Comparison of ENCODE assay signal across 8 cellular contexts in genomic region chr10:96832721-96833219, GRCh38. TPM values are rescaled to one million over a fixed set of nuclear protein-coding genes. Genes with fewer than 3 reads are reported as not detected.
DNase-seq lines count a peak whose midpoint lies in the region; ATAC-seq and TF ChIP-seq lines count a peak whose summit lies in the region.

No MANE protein-coding gene starts in this region.

- peak; percentile 76 to 90 (median 84) for DNase-seq in CD8-positive, alpha-beta T cell
- DNase-seq in OCI-LY7 (ENCODE audit: low spot score) (peak; percentile 88), esophagus squamous epithelium (lab: John Stamatoyannopoulos, UW) (peak; percentile 42), myocyte (ENCODE audit: low read depth) (peak; percentile 78)
- DNase-seq in activated T-cell treated with anti-CD3 and anti-CD28 coated beads, Interleukin-2, amount 50 U/mL, for 4 hours, result peak; percentile 83
- DNase-seq in stimulated activated CD8-positive, alpha-beta memory T cell treated with anti-CD3 and anti-CD28 coated beads, Interleukin-7, amount 100 ng/mL, for 24 hours (ENCODE audit: low read depth), result peak; percentile 72

- H3K4me2 ChIP-seq in OCI-LY7 (ENCODE audit: low read length), result peak overlapping the region; percentile 96

- H4K20me1 ChIP-seq in OCI-LY7 (ENCODE audit: insufficient read depth, low read length), result peaks cover 13% of the 10 kb centered on the region

- no peaks in the 10 kb centered on the region for H3K9me3 Mint-ChIP-seq in CD8-positive, alpha-beta T cell
- no peaks in the 10 kb centered on the region for H3K9me3 Mint-ChIP-seq in activated T-cell treated with anti-CD3 and anti-CD28 coated beads, Interleukin-2, amount 50 U/mL, for 4 hours

- H3K27me3 Mint-ChIP-seq in CD8-positive, alpha-beta T cell (ENCODE audit: low read depth), result no peaks in the 10 kb centered on the region
- H3K27me3 Mint-ChIP-seq in activated T-cell treated with anti-CD3 and anti-CD28 coated beads, Interleukin-2, amount 50 U/mL, for 4 hours (ENCODE audit: low read depth), result no peaks in the 10 kb centered on the region

- H3K27ac ChIP-seq in CD8-positive, alpha-beta T cell (ENCODE audit: low read depth, low read length), result peak overlapping the region; percentile 58
- H3K27ac ChIP-seq in OCI-LY7 (ENCODE audit: low read depth, low read length, poor library complexity, severe bottlenecking) (peak overlapping the region; percentile 86), esophagus squamous epithelium (peak overlapping the region; percentile 94 to 98 (median 96))

- CTCF ChIA-PET in CD8-positive, alpha-beta T cell (lab: Charles Lee), result no interaction called here
- CTCF ChIA-PET in OCI-LY7 (lab: Charles Lee; ENCODE audit: unreplicated experiment), result interaction anchor here (0.6 kb wide), 1 partner anchor 69 kb away, joined by 3 read pairs; no protein-coding TSS in a partner anchor

- peaks cover 14% of the 10 kb centered on the region for H3K36me3 Mint-ChIP-seq in CD8-positive, alpha-beta T cell
- peaks cover 5% of the 10 kb centered on the region for H3K36me3 Mint-ChIP-seq in activated T-cell treated with anti-CD3 and anti-CD28 coated beads, Interleukin-2, amount 50 U/mL, for 4 hours (ENCODE audit: insufficient read depth)

- BruUV-seq in OCI-LY7 (replicated peaks; lab: Mats Ljungman, UMichigan), result no TSS peak

- POLR2A ChIA-PET in CD8-positive, alpha-beta T cell (lab: Charles Lee), result interaction anchor here (1.2 kb wide), 1 partner anchor 246 kb away, joined by 4 read pairs; the partner anchor contains the start of gene TM9SF3
- POLR2A ChIA-PET in OCI-LY7 (lab: Charles Lee), result interaction anchor here (1.2 to 1.7 kb wide), 5 partner anchors 43 to 76 kb away, joined by 3 to 13 read pairs (median 5); no protein-coding TSS in a partner anchor

- peaks cover 57% of the 10 kb centered on the region for H3K79me2 ChIP-seq in OCI-LY7 (ENCODE audit: insufficient read depth, low read depth, low read length)

- H3K4me1 Mint-ChIP-seq in CD8-positive, alpha-beta T cell (ENCODE audit: low read depth), result peaks cover 52% of the 10 kb centered on the region
- peaks cover 55% of the 10 kb centered on the region for H3K4me1 Mint-ChIP-seq in activated T-cell treated with anti-CD3 and anti-CD28 coated beads, Interleukin-2, amount 50 U/mL, for 4 hours (ENCODE audit: low read depth)

- peak in 2 of 4 donors; percentile 32 to 60 for TF ChIP-seq POLR2A in esophagus squamous epithelium (IDR thresholded peaks at IDR 0.05)

- no peaks in the 10 kb centered on the region for H3K9me2 ChIP-seq in OCI-LY7 (ENCODE audit: insufficient read depth, low read length)

- TF ChIP-seq CTCF in CD8-positive, alpha-beta T cell (IDR thresholded peaks at IDR 0.05), result no peak
- TF ChIP-seq CTCF in OCI-LY7 (conservative IDR thresholded peaks at IDR 0.05; ENCODE audit: low read length), result 0 out of 2 replicates have a peak, but pooled peaks have one; percentile 21
- TF ChIP-seq CTCF in esophagus squamous epithelium (IDR thresholded peaks at IDR 0.05), result no peak

- no CpG with 5 or more reads among the region's 72 CpGs for WGBS in esophagus squamous epithelium, 2 donors

- H3K4me3 ChIP-seq in CD8-positive, alpha-beta T cell (ENCODE audit: low read depth, low read length), result peak overlapping the region; percentile 76
- H3K4me3 ChIP-seq in OCI-LY7 (ENCODE audit: low read depth, low read length, poor library complexity, severe bottlenecking), result peak overlapping the region; percentile 95
- H3K4me3 ChIP-seq in esophagus squamous epithelium, result peak overlapping the region; percentile 76 to 99 (median 88)

- H3K4me1 ChIP-seq in CD8-positive, alpha-beta T cell (ENCODE audit: insufficient read depth, low read length), result peaks cover 25% of the 10 kb centered on the region
- H3K4me1 ChIP-seq in OCI-LY7 (ENCODE audit: insufficient read depth, low read length, poor library complexity, severe bottlenecking) (peaks cover 54% of the 10 kb centered on the region), esophagus squamous epithelium (peaks cover 6 to 60% (median 22%) of the 10 kb centered on the region in 3 donors)

- no peaks in the 10 kb centered on the region for H3K27me3 ChIP-seq in CD8-positive, alpha-beta T cell (ENCODE audit: insufficient read depth, low read length)
- no peaks in the 10 kb centered on the region for H3K27me3 ChIP-seq in esophagus squamous epithelium

- no peaks in the 10 kb centered on the region for H3K36me3 ChIP-seq in CD8-positive, alpha-beta T cell (ENCODE audit: insufficient read depth, low read length)
- H3K36me3 ChIP-seq in OCI-LY7 (ENCODE audit: insufficient read depth, low read length), result peaks cover 37% of the 10 kb centered on the region
- H3K36me3 ChIP-seq in esophagus squamous epithelium, result peaks cover 0 to 7% (median 0%) of the 10 kb centered on the region in 3 donors

- H3K4me3 Mint-ChIP-seq in CD8-positive, alpha-beta T cell, result peak overlapping the region; percentile 88
- H3K4me3 Mint-ChIP-seq in activated T-cell treated with anti-CD3 and anti-CD28 coated beads, Interleukin-2, amount 50 U/mL, for 4 hours, result peak overlapping the region; percentile 86

- intact Hi-C loops in CD8-positive, alpha-beta T cell (cut with DNase I, micrococcal nuclease), result loop anchor here (1.0 to 10.0 kb wide), 9 partner anchors 245 to 1302 kb away; partner anchors contain the start of genes R3HCC1L (in 2 of the 2), AVPI1 (in 1 of the 2), CCNJ (in 1 of the 2) and FRAT1 (in 1 of the 2)
- intact Hi-C loops in OCI-LY7 (cut with micrococcal nuclease; ENCODE audit: unreplicated experiment) (loop anchor here (5.0 kb wide), 5 partner anchors 45 to 560 kb away; partner anchors contain the start of genes BLNK and TM9SF3), esophagus squamous epithelium (cut with DNase I) (no loop called here)

- no peak overlapping the region for H2AFZ ChIP-seq in OCI-LY7 (ENCODE audit: low read length)

- peak overlapping the region; percentile 89 for H3K27ac Mint-ChIP-seq in CD8-positive, alpha-beta T cell

- no peaks in the 10 kb centered on the region for H3K9me3 ChIP-seq in CD8-positive, alpha-beta T cell (ENCODE audit: low read length)
- H3K9me3 ChIP-seq in OCI-LY7 (ENCODE audit: low read length) (no peaks in the 10 kb centered on the region), esophagus squamous epithelium (no peaks in the 10 kb centered on the region)

- peak; percentile 63 for ATAC-seq in CD8-positive, alpha-beta T cell
- ATAC-seq in GM19351 (IDR thresholded peaks at IDR 0.05; ENCODE audit: unreplicated experiment) (peak; percentile 58), HG03460 (IDR thresholded peaks at IDR 0.05; ENCODE audit: unreplicated experiment) (peak; percentile 51)
- peak; percentile 78 to 79 for ATAC-seq in activated T-cell treated with anti-CD3 and anti-CD28 coated beads, Interleukin-2, amount 50 U/mL, for 4 hours

RNA-seq across cellular contexts. Expression of gene LCOR, which starts 0.7 kb away (rescaled TPM):
- total RNA-seq in CD8-positive, alpha-beta T cell, result 10 to 100 TPM; 57.9 to 62.0 TPM
- 17.1 and 32.1 TPM in 2 replicates for total RNA-seq in OCI-LY7 (2014; rRNA removed; shearing (Covaris generic))
- total RNA-seq in OCI-LY7 (2022), result 54.5 and 58.4 TPM in 2 replicates
- 10 to 100 TPM; 20.0 to 23.6 (median 21.9) TPM for total RNA-seq in activated T-cell treated with anti-CD3 and anti-CD28 coated beads, Interleukin-2, amount 50 U/mL, for 4 hours
- total RNA-seq in esophagus squamous epithelium, result 100 to 1,000 TPM in 1 of 4 donors, 10 to 100 TPM in 3; 16.9 to 112 (median 30.4) TPM
- total RNA-seq in myocyte, result 15.6 and 16.8 TPM in 2 replicates
- 3.2 TPM for polyA plus RNA-seq in myocyte (2012)

Comparison
In these comparisons a context has a peak if more than half of its experiments do, and no peak if none do; other contexts are left out.
1. Peak in every context shown above with its lines: DNase-seq, ATAC-seq, H3K4me3 ChIP-seq and H3K27ac ChIP-seq.